35 cellular contexts compared by ENCODE assay signal in genomic region chr16:12747261-12747660, GRCh38.
"Had no signal": no experiment of that assay in that cellular context is flagged by ENCODE, and none has a peak within 500 bp of the region (broad histone marks: within the 10 kb centered on the region; RNA-seq: fewer than 3 reads in every experiment).

No MANE protein-coding gene starts in this region.

- H3K27ac ChIP-seq: KMS-11 had no signal

- H3K4me2 ChIP-seq: KMS-11 had no signal

- H3K4me3 ChIP-seq: MG63 had no signal

- H3K36me3 ChIP-seq: MG63 had no signal

- DNase-seq: Karpas-422, Kasumi-1, MG63, MM.1S, MV-4-11, NCI-H1048, NCI-H1092, NCI-H1092 treated with DMSO at 0.1 percent for 48 hours, NCI-H1105, NCI-H1105 treated with DMSO at 0.1 percent for 48 hours, NCI-H1417, NCI-H1417 treated with DMSO at 0.1 percent for 48 hours, NCI-H1436, NCI-H1436 treated with DMSO at 0.1 percent for 48 hours, NCI-H146, NCI-H1694, NCI-H1694 treated with DMSO at 0.1 percent for 48 hours, NCI-H187, NCI-H187 treated with DMSO at 0.1 percent for 48 hours, NCI-H1930, NCI-H2029, NCI-H2029 treated with DMSO at 0.1 percent for 48 hours, NCI-H2081, NCI-H2081 treated with DMSO at 0.1 percent for 48 hours, NCI-H2107, NCI-H2171, NCI-H2171 treated with DMSO at 0.1 percent for 48 hours, NCI-H2227 treated with DMSO at 0.1 percent for 48 hours, NCI-H226, NCI-H345, NCI-H446, NCI-H446 treated with DMSO at 0.1 percent for 48 hours, NCI-H510A, NCI-H510A treated with DMSO at 0.1 percent for 48 hours had no signal
